Comparison of ENCODE assay signal across 22 cellular contexts in genomic region chr6:113556775-113557174, GRCh38.
"Had no signal": no experiment of that assay in that cellular context is flagged by ENCODE, and none has a peak within 500 bp of the region (broad histone marks: within the 10 kb centered on the region; RNA-seq: fewer than 3 reads in every experiment).

No MANE protein-coding gene starts in this region.

- H3K4me3 ChIP-seq: K562 had no signal

- H3K27me3 Mint-ChIP-seq: IgD-negative memory B cell had no signal

- H3K9ac ChIP-seq: KMS-11 had no signal

- H3K27ac Mint-ChIP-seq: IgD-negative memory B cell, T-cell had no signal

- H3K27ac ChIP-seq: KMS-11, RWPE1 had no signal

- DNase-seq: Kasumi-1; MM.1S; NCI-H1436 treated with DMSO at 0.1 percent for 48 hours; NCI-H1694; NCI-H187 treated with DMSO at 0.1 percent for 48 hours; NCI-H2029 treated with DMSO at 0.1 percent for 48 hours; NCI-H2171 treated with DMSO at 0.1 percent for 48 hours; NCI-H345; NCI-H446 treated with DMSO at 0.1 percent for 48 hours; NCI-H510A treated with DMSO at 0.1 percent for 48 hours; NCI-H526; NK-92 treated with Interleukin-12 subunit alpha and Interleukin-12 subunit beta, amount 100 ng/mL, for 24 hours; PC-3; SHP77; SW 1271; T-cell had no signal

- H3K4me1 Mint-ChIP-seq: IgD-negative memory B cell, T-cell had no signal

- H3K36me3 Mint-ChIP-seq: T-cell had no signal

- H3K4me3 Mint-ChIP-seq: IgD-negative memory B cell, T-cell had no signal

- ATAC-seq: HepG2, K562, Panc1, PC-3, T-cell had no signal

- H3K4me2 ChIP-seq: KMS-11 had no signal

- H3K9me3 Mint-ChIP-seq: IgD-negative memory B cell, T-cell had no signal
